Comparison of ENCODE assay signal across 15 cellular contexts in the genomic region with DNA sequence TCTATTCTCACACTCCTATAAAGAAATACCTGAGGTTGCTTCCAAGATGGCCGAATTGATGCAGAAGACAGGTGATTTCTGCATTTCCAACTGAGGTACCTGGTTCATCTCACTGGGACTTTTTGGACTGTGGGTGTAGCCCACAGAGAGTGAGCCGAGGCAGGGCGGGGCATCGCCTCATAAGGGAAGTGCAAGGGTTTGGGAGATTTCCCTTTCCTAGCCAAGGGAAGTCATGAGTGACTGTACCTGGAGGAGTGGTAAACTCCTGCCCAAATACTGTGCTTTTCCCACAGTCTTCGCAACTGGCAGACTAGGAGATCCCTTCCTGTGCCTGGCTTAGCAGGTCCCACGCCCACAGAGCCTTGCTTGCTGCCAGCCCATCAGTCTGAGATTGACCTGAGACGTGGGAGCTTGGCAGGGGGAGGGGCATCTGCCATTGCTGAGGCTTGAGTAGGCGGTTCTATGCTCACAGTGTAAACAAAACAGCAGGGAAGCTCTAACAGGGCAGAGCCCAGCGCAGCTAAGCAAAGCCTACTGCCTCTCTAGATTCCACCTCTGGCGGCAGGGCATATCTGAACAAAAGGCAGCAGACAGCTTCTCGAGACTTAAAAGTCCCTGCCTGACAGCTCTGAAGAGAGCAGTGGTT.
DNase-seq lines count a peak whose midpoint lies in the region; ATAC-seq and TF ChIP-seq lines count a peak whose summit lies in the region.
"Had no signal": no experiment of that assay in that cellular context is flagged by ENCODE, and none has a peak within 500 bp of the region (broad histone marks: within the 10 kb centered on the region; RNA-seq: fewer than 3 reads in every experiment).

No MANE protein-coding gene starts in this region.

- no peaks in the 10 kb centered on the region for H3K27me3 ChIP-seq in breast epithelium
- H3K27me3 ChIP-seq in esophagus squamous epithelium = no peaks in the 10 kb centered on the region
- no peaks in the 10 kb centered on the region for H3K27me3 ChIP-seq in GM23248 (replicated peaks; ENCODE audit: insufficient read depth)

- no peaks in the 10 kb centered on the region for H4K20me1 ChIP-seq in GM23248 (ENCODE audit: insufficient read depth)

- no peak overlapping the region for H3K27ac ChIP-seq in breast epithelium
- peak overlapping the region; percentile 52 to 74 (median 70) for H3K27ac ChIP-seq in esophagus squamous epithelium
- no peak overlapping the region for H3K27ac ChIP-seq in GM23248

- H3K9me3 Mint-ChIP-seq in MCF 10A (ENCODE audit: unreplicated experiment) = peaks cover 26% of the 10 kb centered on the region
- peaks cover 7% of the 10 kb centered on the region for H3K9me3 Mint-ChIP-seq in activated T-helper 2 cell treated with anti-CD3 and anti-CD28 coated beads, Interferon-gamma antibody, Interleukin-2, Interleukin-4, amounts not matched to agents 10 μg/mL and 5 μg/mL and 100 μg/mL, durations not matched to agents 14 hours and 24 hours and 36 hours

- POLR2A ChIA-PET in MCF 10A (lab: Yijun Ruan, JAX) = no interaction called here

- intact Hi-C loops in MCF 10A (cut with micrococcal nuclease) = no loop called here
- intact Hi-C loops in breast epithelium (cut with DNase I; ENCODE audit: low total_unique reads) = no loop called here
- intact Hi-C loops in esophagus squamous epithelium (cut with DNase I) = no loop called here
- intact Hi-C loops in activated T-helper 2 cell treated with anti-CD3 and anti-CD28 coated beads, Interferon-gamma antibody, Interleukin-2, Interleukin-4, amounts not matched to agents 10 μg/mL and 5 μg/mL and 100 μg/mL, durations not matched to agents 14 hours and 24 hours and 36 hours (cut with micrococcal nuclease) = no loop called here

- H3K4me1 ChIP-seq in breast epithelium = no peaks in the 10 kb centered on the region
- H3K4me1 ChIP-seq in esophagus squamous epithelium = peaks cover 0 to 15% (median 0%) of the 10 kb centered on the region in 3 donors
- no peaks in the 10 kb centered on the region for H3K4me1 ChIP-seq in GM23248 (ENCODE audit: insufficient read depth)

- H3K79me2 ChIP-seq in GM23248 (ENCODE audit: insufficient read depth) = no peaks in the 10 kb centered on the region

- no peak overlapping the region for H3K27ac Mint-ChIP-seq in MCF 10A (ENCODE audit: low read depth, unreplicated experiment)
- H3K27ac Mint-ChIP-seq in activated T-helper 2 cell treated with anti-CD3 and anti-CD28 coated beads, Interferon-gamma antibody, Interleukin-2, Interleukin-4, amounts not matched to agents 10 μg/mL and 5 μg/mL and 100 μg/mL, durations not matched to agents 14 hours and 24 hours and 36 hours = no peak overlapping the region
- H3K27ac Mint-ChIP-seq: CD8-positive, alpha-beta T cell; natural killer cell treated with Interleukin-12 subunit alpha and Interleukin-12 subunit beta and Interleukin-15 and Interleukin-18, amount 100 ng/mL, for 72 hours; stimulated activated memory B cell treated with anti-CD40 and anti-IgM and Interleukin-4, amounts not matched to agents 10 μg/mL and 1 μg/mL and 100 μg/mL, for 72 hours; type B pancreatic cell had no signal

- peak; percentile 18 for DNase-seq in MCF 10A (ENCODE audit: unreplicated experiment)
- DNase-seq in breast epithelium (ENCODE audit: low spot score in 2 of 2) = no peak
- DNase-seq in NCI-H2227 (lab: John Stamatoyannopoulos, UW; ENCODE audit: unreplicated experiment) = peak; percentile 86
- no peak for DNase-seq in esophagus squamous epithelium (lab: John Stamatoyannopoulos, UW)
- DNase-seq in inferior parietal cortex (ENCODE audit: extremely low spot score) = no peak
- DNase-seq in activated T-helper 2 cell treated with anti-CD3 and anti-CD28 coated beads, Interferon-gamma antibody, Interleukin-2, Interleukin-4, amounts not matched to agents 10 μg/mL and 5 μg/mL and 100 μg/mL, durations not matched to agents 14 hours and 24 hours and 36 hours (ENCODE audit: low spot score) = no peak
- DNase-seq in GM23248 = no peak
- DNase-seq: CD8-positive, alpha-beta T cell; NCI-H1694 had no signal

- H3F3A ChIP-seq in GM23248 (ENCODE audit: insufficient read depth) = no peaks in the 10 kb centered on the region

- H3K4me1 Mint-ChIP-seq in MCF 10A (ENCODE audit: insufficient read depth, unreplicated experiment) = no peaks in the 10 kb centered on the region
- no peaks in the 10 kb centered on the region for H3K4me1 Mint-ChIP-seq in activated T-helper 2 cell treated with anti-CD3 and anti-CD28 coated beads, Interferon-gamma antibody, Interleukin-2, Interleukin-4, amounts not matched to agents 10 μg/mL and 5 μg/mL and 100 μg/mL, durations not matched to agents 14 hours and 24 hours and 36 hours (ENCODE audit: low read depth)
- H3K4me1 Mint-ChIP-seq: stimulated activated memory B cell treated with anti-CD40 and anti-IgM and Interleukin-4, amounts not matched to agents 10 μg/mL and 1 μg/mL and 100 μg/mL, for 72 hours had no signal

- ATAC-seq in HG03039 (IDR thresholded peaks at IDR 0.05; ENCODE audit: unreplicated experiment) = no peak
- ATAC-seq: CD8-positive, alpha-beta T cell; natural killer cell treated with Interleukin-12 subunit alpha and Interleukin-12 subunit beta and Interleukin-15 and Interleukin-18, amount 100 ng/mL, for 72 hours; SK-N-SH treated with all-trans-retinoic acid at 6 μM for 48 hours; stimulated activated memory B cell treated with anti-CD40 and anti-IgM and Interleukin-4, amounts not matched to agents 10 μg/mL and 1 μg/mL and 100 μg/mL, for 72 hours had no signal

- no peak overlapping the region for H2AFZ ChIP-seq in GM23248

- no peak overlapping the region for H3K4me3 Mint-ChIP-seq in MCF 10A (ENCODE audit: unreplicated experiment)
- no peak overlapping the region for H3K4me3 Mint-ChIP-seq in activated T-helper 2 cell treated with anti-CD3 and anti-CD28 coated beads, Interferon-gamma antibody, Interleukin-2, Interleukin-4, amounts not matched to agents 10 μg/mL and 5 μg/mL and 100 μg/mL, durations not matched to agents 14 hours and 24 hours and 36 hours (ENCODE audit: low read depth)
- H3K4me3 Mint-ChIP-seq: CD8-positive, alpha-beta T cell; natural killer cell treated with Interleukin-12 subunit alpha and Interleukin-12 subunit beta and Interleukin-15 and Interleukin-18, amount 100 ng/mL, for 72 hours; stimulated activated memory B cell treated with anti-CD40 and anti-IgM and Interleukin-4, amounts not matched to agents 10 μg/mL and 1 μg/mL and 100 μg/mL, for 72 hours; type B pancreatic cell had no signal

- CTCF ChIA-PET in MCF 10A (lab: Yijun Ruan, JAX) = interaction anchor here (0.6 kb wide), 1 partner anchor 685 kb away, joined by 3 read pairs; no protein-coding TSS in a partner anchor

- 62 to 66% methylated on average over 4 to 8 of the region's 11 CpGs for WGBS in esophagus squamous epithelium, 2 donors
- 36 to 37% methylated on average over 10 to 11 of the region's 11 CpGs for WGBS in GM23248 (ENCODE audit: low coverage in 1 of 2, low lambda C conversion rate in 2 of 2, missing lambda C conversion rate in 2 of 2), 2 experiments

- no peak overlapping the region for H3K9ac ChIP-seq in GM23248

- H3K36me3 ChIP-seq in breast epithelium = no peaks in the 10 kb centered on the region
- H3K36me3 ChIP-seq in esophagus squamous epithelium = no peaks in the 10 kb centered on the region
- no peaks in the 10 kb centered on the region for H3K36me3 ChIP-seq in GM23248 (ENCODE audit: low read depth)

- H3K9me2 ChIP-seq in GM23248 (ENCODE audit: insufficient read depth) = no peaks in the 10 kb centered on the region

- H3K27me3 Mint-ChIP-seq in MCF 10A (ENCODE audit: insufficient read depth, unreplicated experiment) = no peaks in the 10 kb centered on the region
- H3K27me3 Mint-ChIP-seq in activated T-helper 2 cell treated with anti-CD3 and anti-CD28 coated beads, Interferon-gamma antibody, Interleukin-2, Interleukin-4, amounts not matched to agents 10 μg/mL and 5 μg/mL and 100 μg/mL, durations not matched to agents 14 hours and 24 hours and 36 hours (ENCODE audit: low read depth) = no peaks in the 10 kb centered on the region
- H3K27me3 Mint-ChIP-seq: natural killer cell treated with Interleukin-12 subunit alpha and Interleukin-12 subunit beta and Interleukin-15 and Interleukin-18, amount 100 ng/mL, for 72 hours; type B pancreatic cell had no signal

- no peak for TF ChIP-seq CTCF in MCF 10A (IDR thresholded peaks at IDR 0.05; ENCODE audit: unreplicated experiment)
- TF ChIP-seq CTCF in breast epithelium (IDR thresholded peaks at IDR 0.05) = no peak
- no peak for TF ChIP-seq CTCF in esophagus squamous epithelium (IDR thresholded peaks at IDR 0.05)

- H3K9me3 ChIP-seq in breast epithelium (peaks cover 0 to 11% of the 10 kb centered on the region in 2 donors), esophagus squamous epithelium (peaks cover 0 to 5% (median 3%) of the 10 kb centered on the region in 3 donors), GM23248 (ENCODE audit: low read depth) (no peaks in the 10 kb centered on the region)

- in situ Hi-C loops in GM23248 (cut with MboI) = no loop called here

- no TSS peak for BruUV-seq in MCF 10A (replicated peaks; lab: Mats Ljungman, UMichigan)

- H3K36me3 Mint-ChIP-seq in MCF 10A (ENCODE audit: insufficient read depth, unreplicated experiment) = no peaks in the 10 kb centered on the region
- no peaks in the 10 kb centered on the region for H3K36me3 Mint-ChIP-seq in activated T-helper 2 cell treated with anti-CD3 and anti-CD28 coated beads, Interferon-gamma antibody, Interleukin-2, Interleukin-4, amounts not matched to agents 10 μg/mL and 5 μg/mL and 100 μg/mL, durations not matched to agents 14 hours and 24 hours and 36 hours (ENCODE audit: low read depth)
- H3K36me3 Mint-ChIP-seq: brain; CD8-positive, alpha-beta T cell; type B pancreatic cell had no signal

- H3K4me3 ChIP-seq in breast epithelium = no peak overlapping the region
- no peak overlapping the region for H3K4me3 ChIP-seq in esophagus squamous epithelium
- no peak overlapping the region for H3K4me3 ChIP-seq in GM23248

- no peak for TF ChIP-seq POLR2A in breast epithelium (IDR thresholded peaks at IDR 0.05)
- TF ChIP-seq POLR2A in esophagus squamous epithelium (IDR thresholded peaks at IDR 0.05) = no peak

- H3K4me2 ChIP-seq in GM23248 (ENCODE audit: unreplicated experiment) = no peak overlapping the region

Comparison
In these comparisons a context has a peak if more than half of its experiments do, and no peak if none do; other contexts are left out.
1. DNase-seq: peak in MCF 10A (single experiment) and NCI-H2227 (single experiment); none in breast epithelium (0 of 2), esophagus squamous epithelium (single experiment), inferior parietal cortex (single experiment), activated T-helper 2 cell treated with anti-CD3 and anti-CD28 coated beads, Interferon-gamma antibody, Interleukin-2, Interleukin-4, amounts not matched to agents 10 μg/mL and 5 μg/mL and 100 μg/mL, durations not matched to agents 14 hours and 24 hours and 36 hours (single experiment) and GM23248 (single experiment).
2. H3K27ac ChIP-seq: peak in esophagus squamous epithelium (4 of 4); none in breast epithelium (0 of 2) and GM23248 (single experiment).